12 cellular contexts compared by ENCODE assay signal in genomic region chr3:71060536-71060935, GRCh38.
A peak's percentile ranks its signal among the peaks of the same experiment; 100 is the strongest.
DNase-seq lines count a peak whose midpoint lies in the region; ATAC-seq and TF ChIP-seq lines count a peak whose summit lies in the region.
"Had no signal": no experiment of that assay in that cellular context is flagged by ENCODE, and none has a peak within 500 bp of the region (broad histone marks: within the 10 kb centered on the region; RNA-seq: fewer than 3 reads in every experiment).

No MANE protein-coding gene starts in this region.

- no peaks in the 10 kb centered on the region for H3K9me2 ChIP-seq in SK-N-SH

- POLR2A ChIA-PET in SK-N-SH (lab: Yijun Ruan, JAX), result no interaction called here

- H3K4me2 ChIP-seq in SK-N-SH, result peak overlapping the region; percentile 96; the same call in 1 of the 2 replicates
- peak overlapping the region; percentile 25 for H3K4me2 ChIP-seq in fibroblast of lung (ENCODE audit: extremely low read depth, insufficient read depth, low read length)

- H3K27ac ChIP-seq in SK-N-SH (ENCODE audit: low read depth in 2 of 2, low read length in 1 of 2), result peak overlapping the region in 1 of 2 experiments; percentile 97; a peak in 2 of 4 replicates
- peak overlapping the region; percentile 98 for H3K27ac ChIP-seq in VCaP
- no peak overlapping the region for H3K27ac ChIP-seq in fibroblast of lung (ENCODE audit: insufficient read depth, low read length)
- H3K27ac ChIP-seq in stomach smooth muscle (ENCODE audit: low read length), result peak overlapping the region; percentile 91

- H2AFZ ChIP-seq in SK-N-SH (ENCODE audit: low read depth) (no peak overlapping the region), fibroblast of lung (ENCODE audit: low read length) (no peak overlapping the region)

- H3F3A ChIP-seq in SK-N-SH (replicated peaks; ENCODE audit: insufficient read depth), result peaks cover 36% of the 10 kb centered on the region

- peaks cover 97% of the 10 kb centered on the region for H3K79me2 ChIP-seq in SK-N-SH (ENCODE audit: insufficient read depth)
- H3K79me2 ChIP-seq in fibroblast of lung (ENCODE audit: control insufficient read depth, insufficient read depth, low read length), result peaks cover 92% of the 10 kb centered on the region

- H3K27me3 ChIP-seq in SK-N-SH (ENCODE audit: insufficient read depth) (no peaks in the 10 kb centered on the region), fibroblast of lung (ENCODE audit: control insufficient read depth, insufficient read depth, low read length) (no peaks in the 10 kb centered on the region), stomach smooth muscle (ENCODE audit: control insufficient read depth in 1 of 2, insufficient read depth in 2 of 2, low read length in 2 of 2) (no peaks in the 10 kb centered on the region)
- H3K27me3 ChIP-seq: MG63 had no signal

- TF ChIP-seq EP300 in SK-N-SH (IDR thresholded peaks at IDR 0.05; ENCODE audit: borderline replicate concordance in 1 of 2, low read depth in 1 of 2, low read length in 1 of 2), result no peak

- no peak for ATAC-seq in SK-N-SH treated with all-trans-retinoic acid at 6 μM for 48 hours
- no peak for ATAC-seq in GM18868 (IDR thresholded peaks at IDR 0.05; ENCODE audit: unreplicated experiment)

- CTCF ChIA-PET in SK-N-SH (lab: Yijun Ruan, JAX), result interaction anchor here (0.9 to 1.4 kb wide), 4 partner anchors 20 to 335 kb away, joined by 3 to 4 read pairs (median 4); no protein-coding TSS in a partner anchor

- H3K9ac ChIP-seq in SK-N-SH, result no peak overlapping the region
- H3K9ac ChIP-seq in fibroblast of lung (ENCODE audit: insufficient read depth, low read length), result no peak overlapping the region
- peak overlapping the region in 1 of 2 donors; percentile 32 for H3K9ac ChIP-seq in stomach smooth muscle (ENCODE audit: low read length in 2 of 2)

- DNase-seq in SK-N-SH (no peak), fibroblast of lung (ENCODE audit: low read depth in 2 of 2) (no peak), globus pallidus (ENCODE audit: low spot score) (no peak), RPMI8226 (no peak)
- DNase-seq: 8988T, mesendoderm, MG63, NCI-H2171 had no signal

- H3K36me3 ChIP-seq in SK-N-SH (replicated peaks in 1 of 2; ENCODE audit: control insufficient read depth in 1 of 2, insufficient read depth in 2 of 2, low read length in 1 of 2) (no peaks in the 10 kb centered on the region), fibroblast of lung (ENCODE audit: control insufficient read depth, insufficient read depth, low read length) (no peaks in the 10 kb centered on the region), stomach smooth muscle (ENCODE audit: control insufficient read depth in 2 of 2, insufficient read depth in 2 of 2, low read length in 2 of 2) (no peaks in the 10 kb centered on the region)
- H3K36me3 ChIP-seq: MG63 had no signal

- H3K9me3 ChIP-seq in SK-N-SH (no peaks in the 10 kb centered on the region), fibroblast of lung (ENCODE audit: control insufficient read depth, insufficient read depth, low read depth, low read length) (no peaks in the 10 kb centered on the region), stomach smooth muscle (ENCODE audit: control insufficient read depth in 2 of 2, low read length in 2 of 2) (no peaks in the 10 kb centered on the region)
- H3K9me3 ChIP-seq: MG63 had no signal

- H4K20me1 ChIP-seq in SK-N-SH (ENCODE audit: insufficient read depth) (no peaks in the 10 kb centered on the region), fibroblast of lung (ENCODE audit: control insufficient read depth, extremely low read depth, insufficient read depth, low read length) (no peaks in the 10 kb centered on the region)

- TF ChIP-seq RAD21 in SK-N-SH (IDR thresholded peaks at IDR 0.05; ENCODE audit: low read length), result no peak

- H3K4me1 ChIP-seq in SK-N-SH (ENCODE audit: control insufficient read depth in 1 of 2, insufficient read depth in 2 of 2, low read depth in 1 of 2, low read length in 1 of 2) (peaks cover 36 to 57% of the 10 kb centered on the region in 2 experiments), fibroblast of lung (ENCODE audit: control insufficient read depth, extremely low read depth, insufficient read depth, low read length) (peaks cover 9% of the 10 kb centered on the region), stomach smooth muscle (ENCODE audit: control insufficient read depth, insufficient read depth, low read length) (peaks cover 13% of the 10 kb centered on the region)

- H3K4me3 ChIP-seq in SK-N-SH (ENCODE audit: low read depth in 2 of 2, low read length in 1 of 2), result no peak overlapping the region
- peak overlapping the region in 1 of 4 experiments; percentile 72 for H3K4me3 ChIP-seq in fibroblast of lung (replicated peaks in 1 of 4; ENCODE audit: control extremely low read depth in 1 of 4, insufficient read depth in 1 of 4, low read depth in 3 of 4, low read length in 4 of 4)
- H3K4me3 ChIP-seq in stomach smooth muscle (ENCODE audit: low read length in 2 of 2), result peak overlapping the region; percentile 85 to 90
- H3K4me3 ChIP-seq: MG63 had no signal

- 84% methylated on average over 2 of the region's 2 CpGs for WGBS in SK-N-SH (ENCODE audit: low lambda C conversion rate)

- no peak for TF ChIP-seq CTCF in SK-N-SH (IDR thresholded peaks at IDR 0.05)
- TF ChIP-seq CTCF in VCaP (conservative IDR thresholded peaks at IDR 0.05), result no peak
- TF ChIP-seq CTCF in fibroblast of lung (conservative IDR thresholded peaks at IDR 0.05 in 1 of 2, IDR thresholded peaks at IDR 0.05 in 1 of 2; ENCODE audit: low read depth in 1 of 2, low read length in 2 of 2), result no peak

TF ChIP-seq in SK-N-SH, 30 proteins besides CTCF, POLR2A, EP300 and RAD21:
- no peak for TF ChIP-seq SIN3A (IDR thresholded peaks at IDR 0.05; ENCODE audit: borderline replicate concordance, low read depth, low read length)

TF ChIP-seq in SK-N-SH treated with all-trans-retinoic acid at 6 μM for 48 hours, 23 proteins besides CTCF, POLR2A, EP300 and RAD21:
- no peak for TF ChIP-seq GLIS3 (CRISPR knock-in tag; IDR thresholded peaks at IDR 0.05)
- no peak for TF ChIP-seq ZFP30 (CRISPR knock-in tag; IDR thresholded peaks at IDR 0.05)
- TF ChIP-seq BACH2 (CRISPR knock-in tag; IDR thresholded peaks at IDR 0.05; ENCODE audit: borderline replicate concordance), result no peak
- no peak for TF ChIP-seq ESRRG (CRISPR knock-in tag; IDR thresholded peaks at IDR 0.05)

Comparison
In these comparisons a context has a peak if more than half of its experiments do, and no peak if none do; other contexts are left out.
1. H3K4me3 ChIP-seq: peak in stomach smooth muscle (2 of 2); none in SK-N-SH (0 of 2).